ENCODE assay signal across 1 cellular context in genomic region chr19:33133438-33134031, GRCh38.
TF ChIP-seq lines count a peak whose summit lies in the region.

No MANE protein-coding gene starts in this region.

TF ChIP-seq in WTC11, 78 proteins besides CTCF, POLR2A, EP300 and RAD21 (continued from another document):
- no peak for TF ChIP-seq AR (CRISPR knock-in tag; IDR thresholded peaks at IDR 0.05)
- no peak for TF ChIP-seq ATF1 (CRISPR knock-in tag; IDR thresholded peaks at IDR 0.05)
- no peak for TF ChIP-seq ELF4 (CRISPR knock-in tag; IDR thresholded peaks at IDR 0.05; ENCODE audit: low read depth)
